Comparison of ENCODE assay signal across 8 cellular contexts in genomic region chr14:58638231-58639205, GRCh38. TPM values are rescaled to one million over a fixed set of nuclear protein-coding genes. Genes with fewer than 3 reads are reported as not detected.
DNase-seq lines count a peak whose midpoint lies in the region; ATAC-seq and TF ChIP-seq lines count a peak whose summit lies in the region.

No MANE protein-coding gene starts in this region.

- H3K4me2 ChIP-seq in SU-DHL-6 (ENCODE audit: low read depth, low read length, poor library complexity, severe bottlenecking), result peak overlapping the region; percentile 66

- H3K9me3 ChIP-seq in SU-DHL-6 (ENCODE audit: insufficient read depth, low read length) (no peaks in the 10 kb centered on the region), colonic mucosa (no peaks in the 10 kb centered on the region), right lobe of liver (no peaks in the 10 kb centered on the region)

- no peak for TF ChIP-seq CTCF in SU-DHL-6 (IDR thresholded peaks at IDR 0.05; ENCODE audit: insufficient read depth, low read length, poor library complexity, severe bottlenecking)
- no peak for TF ChIP-seq CTCF in colonic mucosa (IDR thresholded peaks at IDR 0.05)
- no peak for TF ChIP-seq CTCF in right lobe of liver (IDR thresholded peaks at IDR 0.05)

- H3F3A ChIP-seq in SU-DHL-6 (ENCODE audit: insufficient read depth), result 0 out of 2 replicates have a peak, but pooled peaks cover 3% of the 10 kb centered on the region

- H3K27me3 ChIP-seq in SU-DHL-6 (ENCODE audit: low read length) (0 out of 2 replicates have a peak, but pooled peaks cover 2% of the 10 kb centered on the region), colonic mucosa (peaks cover 16% of the 10 kb centered on the region), right lobe of liver (no peaks in the 10 kb centered on the region)

- H3K4me1 ChIP-seq in colonic mucosa (no peaks in the 10 kb centered on the region), right lobe of liver (peaks cover 0 to 13% (median 2%) of the 10 kb centered on the region in 4 donors)

- DNase-seq in Ammon's horn (ENCODE audit: low spot score) (peak; percentile 64), colonic mucosa (peak; percentile 24), right lobe of liver (peak in 2 of 3 donors; percentile 38 to 54), putamen (ENCODE audit: low spot score) (no peak)
- DNase-seq in stimulated activated effector memory CD8-positive, alpha-beta T cell treated with anti-CD3 and anti-CD28 coated beads, Interleukin-12 subunit alpha, Interleukin-12 subunit beta, amount 100 ng/mL, for 72 hours (ENCODE audit: low spot score in 2 of 2), result no peak

- under 1% methylated on average over 49 of the region's 75 CpGs for WGBS in right lobe of liver (ENCODE audit: insufficient coverage, low coverage, low lambda C conversion rate, missing lambda C conversion rate)

- H3K9ac ChIP-seq in SU-DHL-6 (ENCODE audit: low read length), result peak overlapping the region; percentile 42
- H3K9ac ChIP-seq in colonic mucosa (ENCODE audit: low read depth in 2 of 2, low read length in 2 of 2), result peak overlapping the region; percentile 22 to 87

- H3K27ac ChIP-seq in SU-DHL-6 (ENCODE audit: low read depth, low read length) (no peak overlapping the region), colonic mucosa (peak overlapping the region; percentile 77), right lobe of liver (peak overlapping the region; percentile 67 to 81 (median 78))

- H3K27ac Mint-ChIP-seq in stimulated activated effector memory CD8-positive, alpha-beta T cell treated with anti-CD3 and anti-CD28 coated beads, Interleukin-12 subunit alpha, Interleukin-12 subunit beta, amount 100 ng/mL, for 72 hours, result no peak overlapping the region

- TF ChIP-seq POLR2A in right lobe of liver (IDR thresholded peaks at IDR 0.05), result no peak

- no peaks in the 10 kb centered on the region for H3K79me2 ChIP-seq in SU-DHL-6 (ENCODE audit: insufficient read depth, low read length)

- intact Hi-C loops in colonic mucosa (cut with DNase I), result loop anchor here (5.0 kb wide), 1 partner anchor 136 kb away; no protein-coding TSS in a partner anchor
- intact Hi-C loops in right lobe of liver (cut with DNase I), result loop anchor here in 1 of 2 donors (10.0 kb wide), 1 partner anchor 396 kb away; no protein-coding TSS in a partner anchor

- H4K20me1 ChIP-seq in SU-DHL-6 (ENCODE audit: low read depth, low read length), result no peaks in the 10 kb centered on the region

- H3K36me3 ChIP-seq in SU-DHL-6 (ENCODE audit: low read length) (no peaks in the 10 kb centered on the region), colonic mucosa (no peaks in the 10 kb centered on the region), right lobe of liver (peaks cover 0 to 3% (median 0%) of the 10 kb centered on the region in 4 donors)

- peak; percentile 20 for ATAC-seq in GM18520 (IDR thresholded peaks at IDR 0.05; ENCODE audit: unreplicated experiment)
- peak; percentile 15 for ATAC-seq in HG03025 (IDR thresholded peaks at IDR 0.05; ENCODE audit: low FRiP score, unreplicated experiment)
- ATAC-seq in right lobe of liver, result peak; percentile 29 to 40 (median 34)
- ATAC-seq in stimulated activated effector memory CD8-positive, alpha-beta T cell treated with anti-CD3 and anti-CD28 coated beads, Interleukin-12 subunit alpha, Interleukin-12 subunit beta, amount 100 ng/mL, for 72 hours, result peak; percentile 50

- no peaks in the 10 kb centered on the region for H3K36me3 Mint-ChIP-seq in stimulated activated effector memory CD8-positive, alpha-beta T cell treated with anti-CD3 and anti-CD28 coated beads, Interleukin-12 subunit alpha, Interleukin-12 subunit beta, amount 100 ng/mL, for 72 hours

- H3K9me2 ChIP-seq in SU-DHL-6 (replicated peaks; ENCODE audit: insufficient read depth, low read length), result no peaks in the 10 kb centered on the region

- H3K9me3 Mint-ChIP-seq in stimulated activated effector memory CD8-positive, alpha-beta T cell treated with anti-CD3 and anti-CD28 coated beads, Interleukin-12 subunit alpha, Interleukin-12 subunit beta, amount 100 ng/mL, for 72 hours, result no peaks in the 10 kb centered on the region

- H2AFZ ChIP-seq in SU-DHL-6 (ENCODE audit: low read depth, low read length, severe bottlenecking), result peak overlapping the region; percentile 88

- H3K4me3 ChIP-seq in SU-DHL-6 (ENCODE audit: insufficient read depth, low read length, poor library complexity, severe bottlenecking) (peak overlapping the region; percentile 54), colonic mucosa (peak overlapping the region; percentile 81), right lobe of liver (peak overlapping the region; percentile 47 to 63 (median 53))

- peak overlapping the region; percentile 58 for H3K4me3 Mint-ChIP-seq in stimulated activated effector memory CD8-positive, alpha-beta T cell treated with anti-CD3 and anti-CD28 coated beads, Interleukin-12 subunit alpha, Interleukin-12 subunit beta, amount 100 ng/mL, for 72 hours

- H3K4me1 Mint-ChIP-seq in stimulated activated effector memory CD8-positive, alpha-beta T cell treated with anti-CD3 and anti-CD28 coated beads, Interleukin-12 subunit alpha, Interleukin-12 subunit beta, amount 100 ng/mL, for 72 hours, result peaks cover 8% of the 10 kb centered on the region

RNA-seq across cellular contexts. Expression of gene DACT1, which starts 0.8 kb away (rescaled TPM):
- total RNA-seq in colonic mucosa (1 to 10 TPM; 1.5 to 4.9 TPM), right lobe of liver (1 to 10 TPM; 1.2 to 2.4 (median 1.4) TPM)

Comparison
In these comparisons a context has a peak if more than half of its experiments do, and no peak if none do; other contexts are left out.
1. DNase-seq: peak in Ammon's horn (single experiment), colonic mucosa (single experiment) and right lobe of liver (2 of 3); none in stimulated activated effector memory CD8-positive, alpha-beta T cell treated with anti-CD3 and anti-CD28 coated beads, Interleukin-12 subunit alpha, Interleukin-12 subunit beta, amount 100 ng/mL, for 72 hours (0 of 2) and putamen (single experiment).
2. Peak in every context shown above with its lines, with median percentiles within 50 percentile points of each other: ATAC-seq and H3K4me3 ChIP-seq.